11 cellular contexts compared by ENCODE assay signal in genomic region chr10:76150139-76150885, GRCh38.
DNase-seq lines count a peak whose midpoint lies in the region; ATAC-seq, FAIRE-seq and TF ChIP-seq lines count a peak whose summit lies in the region.
"Had no signal": no experiment of that assay in that cellular context is flagged by ENCODE, and none has a peak within 500 bp of the region (broad histone marks: within the 10 kb centered on the region; RNA-seq: fewer than 3 reads in every experiment).

No MANE protein-coding gene starts in this region.

- H3K27me3 ChIP-seq in BE2C = no peaks in the 10 kb centered on the region

- in situ Hi-C loops in astrocyte of the cerebellum (cut with HindIII; ENCODE audit: low sequenced_read_pairs) = no loop called here

- peak overlapping the region; percentile 47 to 60 for H3K27ac ChIP-seq in kidney (ENCODE audit: low read depth in 2 of 2, low read length in 2 of 2)

- H3K4me3 ChIP-seq in astrocyte of the cerebellum (ENCODE audit: low read depth, low read length) (no peak overlapping the region), kidney (ENCODE audit: low read length in 2 of 2) (peak overlapping the region; percentile 10 to 15), BE2C (ENCODE audit: low read depth, low read length) (no peak overlapping the region)

- intact Hi-C loops in kidney (cut with DNase I) = no loop called here

- TF ChIP-seq CTCF in astrocyte of the cerebellum (IDR thresholded peaks at IDR 0.05; ENCODE audit: low read depth, low read length, missing control alignments) (no peak), kidney (IDR thresholded peaks at IDR 0.05; ENCODE audit: borderline replicate concordance, extremely low read depth, insufficient read depth) (no peak), BE2C (IDR thresholded peaks at IDR 0.05; ENCODE audit: low read depth, low read length) (no peak)

- no peak for FAIRE-seq in kidney (lab: Jason Lieb, UNC)
- FAIRE-seq: islet of Langerhans had no signal

- H3K9me3 ChIP-seq in kidney (ENCODE audit: control insufficient read depth in 1 of 2, low read length in 2 of 2) = no peaks in the 10 kb centered on the region
- no peaks in the 10 kb centered on the region; the same call in 1 of the 2 replicates for H3K9me3 ChIP-seq in BE2C

- DNase-seq in HCEC 1CT = peak; percentile 20
- peak; percentile 68 for DNase-seq in astrocyte of the cerebellum (ENCODE audit: low read depth)
- no peak for DNase-seq in kidney
- peak; percentile 98 for DNase-seq in renal cortical epithelial cell (ENCODE audit: low read depth)
- no peak for DNase-seq in NCI-H2171 (lab: John Stamatoyannopoulos, UW)
- DNase-seq in BE2C = no peak
- DNase-seq: activated B cell treated with CpG ODN at 0.5 μM for 24 hours, MV-4-11 had no signal

- peak overlapping the region in 1 of 2 donors; percentile 5 for H3K9ac ChIP-seq in kidney (ENCODE audit: low read length in 2 of 2)

- no peaks in the 10 kb centered on the region for H3K36me3 ChIP-seq in kidney (ENCODE audit: control insufficient read depth in 1 of 2, insufficient read depth in 2 of 2, low read length in 2 of 2)
- H3K36me3 ChIP-seq in BE2C = no peaks in the 10 kb centered on the region

- H3K4me1 ChIP-seq in kidney (ENCODE audit: control insufficient read depth in 1 of 2, insufficient read depth in 1 of 2, low read depth in 1 of 2, low read length in 2 of 2) (peaks cover 6 to 7% of the 10 kb centered on the region in 2 donors), BE2C (no peaks in the 10 kb centered on the region)

- ATAC-seq in HG02759 (IDR thresholded peaks at IDR 0.05; ENCODE audit: unreplicated experiment) (no peak), HG03460 (IDR thresholded peaks at IDR 0.05; ENCODE audit: unreplicated experiment) (no peak)

Comparison
In these comparisons a context has a peak if more than half of its experiments do, and no peak if none do; other contexts are left out.
1. DNase-seq: peak in HCEC 1CT (single experiment), astrocyte of the cerebellum (single experiment) and renal cortical epithelial cell (single experiment); none in kidney (single experiment), NCI-H2171 (single experiment) and BE2C (single experiment).
2. H3K4me3 ChIP-seq: peak in kidney (2 of 2); none in astrocyte of the cerebellum (single experiment) and BE2C (single experiment).